In genomic region chr4:105786748-105787147, GRCh38 we compare ENCODE assay signal across 40 cellular contexts.
"Had no signal": no experiment of that assay in that cellular context is flagged by ENCODE, and none has a peak within 500 bp of the region (broad histone marks: within the 10 kb centered on the region; RNA-seq: fewer than 3 reads in every experiment).

No MANE protein-coding gene starts in this region.

- H3K4me1 ChIP-seq: adrenal gland, ascending aorta, body of pancreas, breast epithelium had no signal

- H3K27me3 ChIP-seq: adrenal gland, ascending aorta, body of pancreas, brain microvascular endothelial cell, breast epithelium, cardiac muscle cell had no signal

- DNase-seq: activated effector memory CD4-positive, alpha-beta T cell treated with anti-CD3 and anti-CD28 coated beads, Interleukin-2, amount 50 U/mL, for 16 hours; activated effector memory CD4-positive, alpha-beta T cell treated with Interleukin-2 at 50 U/mL for 16 hours; activated gamma-delta T cell; activated gamma-delta T cell treated with Interleukin-2 at 50 U/mL for 16 hours; activated naive CD4-positive, alpha-beta T cell; activated naive CD4-positive, alpha-beta T cell treated with anti-CD3 and anti-CD28 coated beads for 36 hours; activated naive CD4-positive, alpha-beta T cell treated with anti-CD3 and anti-CD28 coated beads, Interleukin-2, amount 10 ng/mL, durations not matched to agents 7 days and 5 days; activated naive CD4-positive, alpha-beta T cell treated with anti-CD3 and anti-CD28 coated beads, Interleukin-2, amount 50 U/mL, for 16 hours; activated naive CD4-positive, alpha-beta T cell treated with Interleukin-2 at 50 U/mL for 16 hours; activated naive CD8-positive, alpha-beta T cell treated with anti-CD3 and anti-CD28 coated beads for 36 hours; activated naive CD8-positive, alpha-beta T cell treated with anti-CD3 and anti-CD28 coated beads, Interleukin-2, amount 10 ng/mL, durations not matched to agents 7 days and 5 days; activated naive CD8-positive, alpha-beta T cell treated with anti-CD3 and anti-CD28 coated beads, Interleukin-2, amount 50 U/mL, for 24 hours; activated T-cell treated with anti-CD3 and anti-CD28 coated beads, Interleukin-2, amount 50 U/mL, for 1 hour; activated T-cell treated with anti-CD3 and anti-CD28 coated beads, Interleukin-2, amount 50 U/mL, for 24 hours; activated T-cell treated with anti-CD3 and anti-CD28 coated beads, Interleukin-2, amount 50 U/mL, for 4 hours; activated T-cell treated with anti-CD3 and anti-CD28 coated beads, Interleukin-2, amount 50 U/mL, for 48 hours; activated T-cell treated with anti-CD3 and anti-CD28 coated beads, Interleukin-2, amount 50 U/mL, for 72 hours; adrenal gland; amniotic stem cell; amygdala; anterior cingulate cortex; aorta; body of pancreas; brain microvascular endothelial cell; caudate nucleus; central memory CD4-positive, alpha-beta T cell; cerebellar nuclear complex had no signal

- H3K27ac Mint-ChIP-seq: activated naive CD4-positive, alpha-beta T cell treated with anti-CD3 and anti-CD28 coated beads for 36 hours; activated naive CD4-positive, alpha-beta T cell treated with anti-CD3 and anti-CD28 coated beads, Interleukin-2, amount 10 ng/mL, durations not matched to agents 7 days and 5 days; activated naive CD4-positive, alpha-beta T cell treated with anti-CD3 and anti-CD28 coated beads, Interleukin-2, amount 50 U/mL, for 24 hours; activated naive CD4-positive, alpha-beta T cell treated with anti-CD3 and anti-CD28 coated beads, Interleukin-2, amount 50 U/mL, for 72 hours; activated naive CD8-positive, alpha-beta T cell; activated naive CD8-positive, alpha-beta T cell treated with anti-CD3 and anti-CD28 coated beads for 36 hours; activated naive CD8-positive, alpha-beta T cell treated with anti-CD3 and anti-CD28 coated beads, Interleukin-2, amount 10 ng/mL, durations not matched to agents 7 days and 5 days; activated naive CD8-positive, alpha-beta T cell treated with anti-CD3 and anti-CD28 coated beads, Interleukin-2, amount 50 U/mL, for 24 hours; activated T-cell treated with anti-CD3 and anti-CD28 coated beads, Interleukin-2, amount 50 U/mL, for 24 hours; activated T-cell treated with anti-CD3 and anti-CD28 coated beads, Interleukin-2, amount 50 U/mL, for 72 hours; activated T-helper 1 cell treated with anti-CD3 and anti-CD28 coated beads, Interleukin-12 subunit alpha, Interleukin-12 subunit beta, Interleukin-2, Interleukin-4 antibody, amounts not matched to agents 30 ng/mL and 10 ng/mL and 1 ng/mL, durations not matched to agents 14 hours and 24 hours and 36 hours; activated T-helper 17 cell treated with anti-CD3 and anti-CD28 coated beads, Interleukin-2, amount 50 U/mL, for 72 hours; activated T-helper 2 cell treated with anti-CD3 and anti-CD28 coated beads, Interferon-gamma antibody, Interleukin-2, Interleukin-4, amounts not matched to agents 10 μg/mL and 5 μg/mL and 100 μg/mL, durations not matched to agents 14 hours and 24 hours and 36 hours; brain had no signal

- ATAC-seq: activated naive CD4-positive, alpha-beta T cell treated with anti-CD3 and anti-CD28 coated beads, Interleukin-2, amount 50 U/mL, for 72 hours; activated naive CD8-positive, alpha-beta T cell treated with anti-CD3 and anti-CD28 coated beads, Interleukin-2, amount 50 U/mL, for 24 hours; activated T-cell treated with anti-CD3 and anti-CD28 coated beads, Interleukin-2, amount 50 U/mL, for 4 hours; activated T-cell treated with anti-CD3 and anti-CD28 coated beads, Interleukin-2, amount 50 U/mL, for 72 hours; activated T-helper 17 cell treated with anti-CD3 and anti-CD28 coated beads, Interleukin-2, amount 50 U/mL, for 72 hours; body of pancreas had no signal

- H3K36me3 Mint-ChIP-seq: activated naive CD4-positive, alpha-beta T cell treated with anti-CD3 and anti-CD28 coated beads, Interleukin-2, amount 10 ng/mL, durations not matched to agents 7 days and 5 days; activated naive CD4-positive, alpha-beta T cell treated with anti-CD3 and anti-CD28 coated beads, Interleukin-2, amount 50 U/mL, for 72 hours; brain had no signal

- FAIRE-seq: astrocyte, bronchial epithelial cell had no signal

- H3K4me1 Mint-ChIP-seq: activated naive CD4-positive, alpha-beta T cell treated with anti-CD3 and anti-CD28 coated beads, Interleukin-2, amount 10 ng/mL, durations not matched to agents 7 days and 5 days; activated naive CD4-positive, alpha-beta T cell treated with anti-CD3 and anti-CD28 coated beads, Interleukin-2, amount 50 U/mL, for 24 hours; activated naive CD8-positive, alpha-beta T cell treated with anti-CD3 and anti-CD28 coated beads for 36 hours; activated naive CD8-positive, alpha-beta T cell treated with anti-CD3 and anti-CD28 coated beads, Interleukin-2, amount 50 U/mL, for 24 hours; activated T-helper 17 cell treated with anti-CD3 and anti-CD28 coated beads, Interleukin-2, amount 50 U/mL, for 72 hours; brain; central memory CD8-positive, alpha-beta T cell had no signal

- H3K27ac ChIP-seq: adrenal gland, ascending aorta, body of pancreas, brain microvascular endothelial cell, breast epithelium, cardiac muscle cell had no signal

- H3K9me3 ChIP-seq: adrenal gland, ascending aorta, body of pancreas, breast epithelium had no signal

- H3K4me3 ChIP-seq: adrenal gland, ascending aorta, body of pancreas, breast epithelium, cardiac muscle cell had no signal

- H3K36me3 ChIP-seq: adrenal gland, ascending aorta, brain microvascular endothelial cell, breast epithelium, cardiac muscle cell had no signal

- H3K4me3 Mint-ChIP-seq: activated naive CD4-positive, alpha-beta T cell treated with anti-CD3 and anti-CD28 coated beads for 36 hours; activated naive CD4-positive, alpha-beta T cell treated with anti-CD3 and anti-CD28 coated beads, Interleukin-2, amount 10 ng/mL, durations not matched to agents 7 days and 5 days; activated naive CD4-positive, alpha-beta T cell treated with anti-CD3 and anti-CD28 coated beads, Interleukin-2, amount 50 U/mL, for 24 hours; activated naive CD8-positive, alpha-beta T cell; activated naive CD8-positive, alpha-beta T cell treated with anti-CD3 and anti-CD28 coated beads for 36 hours; activated naive CD8-positive, alpha-beta T cell treated with anti-CD3 and anti-CD28 coated beads, Interleukin-2, amount 10 ng/mL, durations not matched to agents 7 days and 5 days; activated naive CD8-positive, alpha-beta T cell treated with anti-CD3 and anti-CD28 coated beads, Interleukin-2, amount 50 U/mL, for 24 hours; activated T-cell treated with anti-CD3 and anti-CD28 coated beads, Interleukin-2, amount 50 U/mL, for 24 hours; activated T-cell treated with anti-CD3 and anti-CD28 coated beads, Interleukin-2, amount 50 U/mL, for 4 hours; activated T-cell treated with anti-CD3 and anti-CD28 coated beads, Interleukin-2, amount 50 U/mL, for 72 hours; activated T-helper 1 cell treated with anti-CD3 and anti-CD28 coated beads, Interleukin-12 subunit alpha, Interleukin-12 subunit beta, Interleukin-2, Interleukin-4 antibody, amounts not matched to agents 30 ng/mL and 10 ng/mL and 1 ng/mL, durations not matched to agents 14 hours and 24 hours and 36 hours; activated T-helper 17 cell treated with anti-CD3 and anti-CD28 coated beads, Interleukin-2, amount 50 U/mL, for 72 hours; brain; central memory CD8-positive, alpha-beta T cell had no signal

- H3K27me3 Mint-ChIP-seq: activated naive CD4-positive, alpha-beta T cell treated with anti-CD3 and anti-CD28 coated beads, Interleukin-2, amount 10 ng/mL, durations not matched to agents 7 days and 5 days; activated naive CD4-positive, alpha-beta T cell treated with anti-CD3 and anti-CD28 coated beads, Interleukin-2, amount 50 U/mL, for 24 hours; activated naive CD8-positive, alpha-beta T cell; activated naive CD8-positive, alpha-beta T cell treated with anti-CD3 and anti-CD28 coated beads for 36 hours; activated naive CD8-positive, alpha-beta T cell treated with anti-CD3 and anti-CD28 coated beads, Interleukin-2, amount 10 ng/mL, durations not matched to agents 7 days and 5 days; activated naive CD8-positive, alpha-beta T cell treated with anti-CD3 and anti-CD28 coated beads, Interleukin-2, amount 50 U/mL, for 24 hours; activated T-cell treated with anti-CD3 and anti-CD28 coated beads, Interleukin-2, amount 50 U/mL, for 24 hours; activated T-helper 17 cell treated with anti-CD3 and anti-CD28 coated beads, Interleukin-2, amount 50 U/mL, for 72 hours; brain; central memory CD8-positive, alpha-beta T cell had no signal

- H3K9me3 Mint-ChIP-seq: activated naive CD4-positive, alpha-beta T cell treated with anti-CD3 and anti-CD28 coated beads for 36 hours; activated naive CD4-positive, alpha-beta T cell treated with anti-CD3 and anti-CD28 coated beads, Interleukin-2, amount 10 ng/mL, durations not matched to agents 7 days and 5 days; activated naive CD4-positive, alpha-beta T cell treated with anti-CD3 and anti-CD28 coated beads, Interleukin-2, amount 50 U/mL, for 24 hours; activated naive CD4-positive, alpha-beta T cell treated with anti-CD3 and anti-CD28 coated beads, Interleukin-2, amount 50 U/mL, for 72 hours; activated naive CD8-positive, alpha-beta T cell treated with anti-CD3 and anti-CD28 coated beads for 36 hours; activated naive CD8-positive, alpha-beta T cell treated with anti-CD3 and anti-CD28 coated beads, Interleukin-2, amount 10 ng/mL, durations not matched to agents 7 days and 5 days; activated naive CD8-positive, alpha-beta T cell treated with anti-CD3 and anti-CD28 coated beads, Interleukin-2, amount 50 U/mL, for 24 hours; activated T-cell treated with anti-CD3 and anti-CD28 coated beads, Interleukin-2, amount 50 U/mL, for 24 hours; activated T-cell treated with anti-CD3 and anti-CD28 coated beads, Interleukin-2, amount 50 U/mL, for 4 hours; activated T-cell treated with anti-CD3 and anti-CD28 coated beads, Interleukin-2, amount 50 U/mL, for 72 hours; activated T-helper 1 cell treated with anti-CD3 and anti-CD28 coated beads, Interleukin-12 subunit alpha, Interleukin-12 subunit beta, Interleukin-2, Interleukin-4 antibody, amounts not matched to agents 30 ng/mL and 10 ng/mL and 1 ng/mL, durations not matched to agents 14 hours and 24 hours and 36 hours; activated T-helper 17 cell treated with anti-CD3 and anti-CD28 coated beads, Interleukin-2, amount 50 U/mL, for 72 hours; activated T-helper 2 cell treated with anti-CD3 and anti-CD28 coated beads, Interferon-gamma antibody, Interleukin-2, Interleukin-4, amounts not matched to agents 10 μg/mL and 5 μg/mL and 100 μg/mL, durations not matched to agents 14 hours and 24 hours and 36 hours; brain; central memory CD8-positive, alpha-beta T cell had no signal
